Comparison of ENCODE assay signal across 1 cellular context in genomic region chr11:86176165-86176884, GRCh38.
TF ChIP-seq lines count a peak whose summit lies in the region.

No MANE protein-coding gene starts in this region.

TF ChIP-seq in K562, 482 proteins besides CTCF, POLR2A, EP300 and RAD21 (continued from another document and continues in another):
- TF ChIP-seq, protein P1, sequence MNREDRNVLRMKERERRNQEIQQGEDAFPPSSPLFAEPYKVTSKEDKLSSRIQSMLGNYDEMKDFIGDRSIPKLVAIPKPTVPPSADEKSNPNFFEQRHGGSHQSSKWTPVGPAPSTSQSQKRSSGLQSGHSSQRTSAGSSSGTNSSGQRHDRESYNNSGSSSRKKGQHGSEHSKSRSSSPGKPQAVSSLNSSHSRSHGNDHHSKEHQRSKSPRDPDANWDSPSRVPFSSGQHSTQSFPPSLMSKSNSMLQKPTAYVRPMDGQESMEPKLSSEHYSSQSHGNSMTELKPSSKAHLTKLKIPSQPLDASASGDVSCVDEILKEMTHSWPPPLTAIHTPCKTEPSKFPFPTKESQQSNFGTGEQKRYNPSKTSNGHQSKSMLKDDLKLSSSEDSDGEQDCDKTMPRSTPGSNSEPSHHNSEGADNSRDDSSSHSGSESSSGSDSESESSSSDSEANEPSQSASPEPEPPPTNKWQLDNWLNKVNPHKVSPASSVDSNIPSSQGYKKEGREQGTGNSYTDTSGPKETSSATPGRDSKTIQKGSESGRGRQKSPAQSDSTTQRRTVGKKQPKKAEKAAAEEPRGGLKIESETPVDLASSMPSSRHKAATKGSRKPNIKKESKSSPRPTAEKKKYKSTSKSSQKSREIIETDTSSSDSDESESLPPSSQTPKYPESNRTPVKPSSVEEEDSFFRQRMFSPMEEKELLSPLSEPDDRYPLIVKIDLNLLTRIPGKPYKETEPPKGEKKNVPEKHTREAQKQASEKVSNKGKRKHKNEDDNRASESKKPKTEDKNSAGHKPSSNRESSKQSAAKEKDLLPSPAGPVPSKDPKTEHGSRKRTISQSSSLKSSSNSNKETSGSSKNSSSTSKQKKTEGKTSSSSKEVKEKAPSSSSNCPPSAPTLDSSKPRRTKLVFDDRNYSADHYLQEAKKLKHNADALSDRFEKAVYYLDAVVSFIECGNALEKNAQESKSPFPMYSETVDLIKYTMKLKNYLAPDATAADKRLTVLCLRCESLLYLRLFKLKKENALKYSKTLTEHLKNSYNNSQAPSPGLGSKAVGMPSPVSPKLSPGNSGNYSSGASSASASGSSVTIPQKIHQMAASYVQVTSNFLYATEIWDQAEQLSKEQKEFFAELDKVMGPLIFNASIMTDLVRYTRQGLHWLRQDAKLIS (CRISPR knock-in tag; IDR thresholded peaks at IDR 0.05) = no peak
- TF ChIP-seq PPARD (CRISPR knock-in tag; IDR thresholded peaks at IDR 0.05) (no peak), LCOR (CRISPR knock-in tag; IDR thresholded peaks at IDR 0.05) (no peak), EHMT2 (IDR thresholded peaks at IDR 0.05) (no peak), EGR1 (conservative IDR thresholded peaks at IDR 0.05) (peak; percentile 49), FOS (IDR thresholded peaks at IDR 0.05; ENCODE audit: extremely low read depth, insufficient read length) (no peak), RCOR1 (IDR thresholded peaks at IDR 0.05; ENCODE audit: borderline replicate concordance in 1 of 2, low read depth in 2 of 2, low read length in 2 of 2) (peak in 1 of 2 experiments; percentile 67; a peak in 2 of 4 replicates), ZNF274 (IDR thresholded peaks at IDR 0.05; ENCODE audit: borderline replicate concordance, low read depth, low read length) (no peak; the same call in 1 of the 2 replicates), MAFG (tag; conservative IDR thresholded peaks at IDR 0.05) (peak; percentile 98), PRMT5 (CRISPR knock-in tag; IDR thresholded peaks at IDR 0.05) (no peak), ZNF133 (CRISPR knock-in tag; IDR thresholded peaks at IDR 0.05) (no peak), SRSF7 (optimal IDR thresholded peaks at IDR 0.05; ENCODE audit: low read depth, low read length) (no peak), ZNF609 (CRISPR knock-in tag; IDR thresholded peaks at IDR 0.05; ENCODE audit: borderline replicate concordance) (no peak), ZNF217 (CRISPR knock-in tag; IDR thresholded peaks at IDR 0.05) (no peak), ELK3 (CRISPR knock-in tag; IDR thresholded peaks at IDR 0.05) (no peak), MED1 (CRISPR knock-in tag; IDR thresholded peaks at IDR 0.05; ENCODE audit: borderline replicate concordance) (no peak), ZBTB8A (IDR thresholded peaks at IDR 0.05; ENCODE audit: partially characterized antibody) (no peak), NKRF (IDR thresholded peaks at IDR 0.05; ENCODE audit: borderline replicate concordance) (0 out of 2 replicates have a peak, but pooled peaks have one; percentile 38), ZBTB40 (IDR thresholded peaks at IDR 0.05) (no peak; the same call in 1 of the 2 replicates), ZBTB40 (CRISPR knock-in tag; IDR thresholded peaks at IDR 0.05) (no peak), ZBTB2 (IDR thresholded peaks at IDR 0.05) (peak; percentile 69), HNRNPUL1 (IDR thresholded peaks at IDR 0.05; ENCODE audit: low read length) (no peak), ZNF830 (CRISPR knock-in tag; IDR thresholded peaks at IDR 0.05) (no peak), SAP30 (IDR thresholded peaks at IDR 0.05; ENCODE audit: borderline replicate concordance, insufficient read depth, low read depth, low read length, poor library complexity, severe bottlenecking) (no peak), TARDBP (IDR thresholded peaks at IDR 0.05) (no peak; the same call in 1 of the 2 replicates), ZNF696 (CRISPR knock-in tag; conservative IDR thresholded peaks at IDR 0.05) (no peak), MTA1 (IDR thresholded peaks at IDR 0.05; ENCODE audit: borderline replicate concordance) (peak; percentile 84), ZNF449 (CRISPR knock-in tag; IDR thresholded peaks at IDR 0.05) (no peak), ZNF444 (CRISPR knock-in tag; IDR thresholded peaks at IDR 0.05) (no peak), HCFC1 (IDR thresholded peaks at IDR 0.05; ENCODE audit: low read depth, low read length) (no peak)
- TF ChIP-seq, protein P2, sequence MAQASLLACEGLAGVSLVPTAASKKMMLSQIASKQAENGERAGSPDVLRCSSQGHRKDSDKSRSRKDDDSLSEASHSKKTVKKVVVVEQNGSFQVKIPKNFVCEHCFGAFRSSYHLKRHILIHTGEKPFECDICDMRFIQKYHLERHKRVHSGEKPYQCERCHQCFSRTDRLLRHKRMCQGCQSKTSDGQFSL (CRISPR knock-in tag; IDR thresholded peaks at IDR 0.05) = no peak
- TF ChIP-seq, protein P2 (tag; IDR thresholded peaks at IDR 0.05) = no peak
